Comparison of ENCODE assay signal across 11 cellular contexts in genomic region chr3:8713901-8714759, GRCh38. TPM values are rescaled to one million over a fixed set of nuclear protein-coding genes. Genes with fewer than 3 reads are reported as not detected.
DNase-seq lines count a peak whose midpoint lies in the region; ATAC-seq, FAIRE-seq and TF ChIP-seq lines count a peak whose summit lies in the region.
"Had no signal": no experiment of that assay in that cellular context is flagged by ENCODE, and none has a peak within 500 bp of the region (broad histone marks: within the 10 kb centered on the region; RNA-seq: fewer than 3 reads in every experiment).

No MANE protein-coding gene starts in this region.

- CTCF ChIA-PET in AG04450 (lab: Charles Lee): interaction anchor here (1.1 to 2.0 kb wide), 2 partner anchors 26 to 55 kb away, joined by 5 to 10 read pairs; partner anchors contain the start of gene OXTR
- CTCF ChIA-PET in endothelial cell of umbilical vein (lab: Charles Lee): interaction anchor here (0.7 to 2.4 kb wide), 6 partner anchors 9 to 55 kb away, joined by 3 to 12 read pairs (median 7); partner anchors contain the start of gene OXTR

- TF ChIP-seq CTCF in AG04450 (IDR thresholded peaks at IDR 0.05; ENCODE audit: low read depth, low read length) (peak; percentile 53), endothelial cell of umbilical vein (IDR thresholded peaks at IDR 0.05; ENCODE audit: extremely low read depth in 1 of 2, insufficient read depth in 1 of 2, low read depth in 1 of 2, low read length in 2 of 2) (peak; percentile 8 to 62)

- dilution Hi-C loops in endothelial cell of umbilical vein (cut with MboI; ENCODE audit: extremely low pct_ligation_motif_present, low sequenced_read_pairs): no loop called here

- in situ Hi-C loops in HAP-1 (cut with MboI; ENCODE audit: low sequenced_read_pairs): no loop called here

- intact Hi-C loops in endothelial cell of umbilical vein (cut with micrococcal nuclease): no loop called here

- H3K9me1 ChIP-seq in endothelial cell of umbilical vein (replicated peaks; ENCODE audit: control insufficient read depth, extremely low read depth, insufficient read depth, low read length): no peaks in the 10 kb centered on the region

- H3K36me3 ChIP-seq in endothelial cell of umbilical vein (ENCODE audit: control insufficient read depth in 2 of 2, extremely low read depth in 1 of 2, insufficient read depth in 2 of 2, low read length in 2 of 2) (no peaks in the 10 kb centered on the region), HAP-1 (replicated peaks) (no peaks in the 10 kb centered on the region)

- H3K4me2 ChIP-seq in endothelial cell of umbilical vein (ENCODE audit: insufficient read depth, low read length): no peak overlapping the region

- no peaks in the 10 kb centered on the region for H4K20me1 ChIP-seq in endothelial cell of umbilical vein (replicated peaks; ENCODE audit: control insufficient read depth, extremely low read depth, insufficient read depth, low read length)

- no peaks in the 10 kb centered on the region for H3K4me1 ChIP-seq in endothelial cell of umbilical vein (ENCODE audit: control insufficient read depth, extremely low read depth, insufficient read depth, low read length)
- H3K4me1 ChIP-seq in HAP-1: no peaks in the 10 kb centered on the region

- no peak overlapping the region for H2AFZ ChIP-seq in endothelial cell of umbilical vein (ENCODE audit: low read depth, low read length)

- no peaks in the 10 kb centered on the region for H3K79me2 ChIP-seq in endothelial cell of umbilical vein (ENCODE audit: control insufficient read depth, insufficient read depth, low read length)

- H3K9ac ChIP-seq in endothelial cell of umbilical vein (replicated peaks; ENCODE audit: extremely low read depth, insufficient read depth, low read length): no peak overlapping the region

- no peak overlapping the region for H3K4me3 ChIP-seq in AG04450 (ENCODE audit: low read depth, low read length)
- H3K4me3 ChIP-seq in endothelial cell of umbilical vein (replicated peaks in 1 of 3; ENCODE audit: insufficient read depth in 1 of 3, low read depth in 1 of 3, low read length in 3 of 3): no peak overlapping the region
- no peak overlapping the region for H3K4me3 ChIP-seq in HAP-1
- H3K4me3 ChIP-seq: coronary artery had no signal

- H3K27me3 ChIP-seq in AG04450 (ENCODE audit: control insufficient read depth, insufficient read depth, low read length): no peaks in the 10 kb centered on the region
- no peaks in the 10 kb centered on the region for H3K27me3 ChIP-seq in endothelial cell of umbilical vein (ENCODE audit: control insufficient read depth in 2 of 2, insufficient read depth in 2 of 2, low read length in 2 of 2)
- H3K27me3 ChIP-seq in HAP-1 (ENCODE audit: low read depth): no peaks in the 10 kb centered on the region

- H3K9me3 ChIP-seq in AG04450 (ENCODE audit: control insufficient read depth, insufficient read depth, low read length): no peaks in the 10 kb centered on the region
- H3K9me3 ChIP-seq in endothelial cell of umbilical vein (replicated peaks; ENCODE audit: control insufficient read depth, insufficient read depth, low read length): no peaks in the 10 kb centered on the region
- H3K9me3 ChIP-seq in HAP-1: no peaks in the 10 kb centered on the region

- BruUV-seq in endothelial cell of umbilical vein (replicated peaks; lab: Mats Ljungman, UMichigan): no TSS peak

- ATAC-seq in GM18505 (IDR thresholded peaks at IDR 0.05; ENCODE audit: unreplicated experiment): peak; percentile 68
- ATAC-seq: naive thymus-derived CD8-positive, alpha-beta T cell had no signal

- H3K27ac ChIP-seq in AG04450 (ENCODE audit: low read depth, low read length) (no peak overlapping the region), endothelial cell of umbilical vein (ENCODE audit: insufficient read depth, low read depth, low read length) (no peak overlapping the region)
- H3K27ac ChIP-seq: coronary artery had no signal

- DNase-seq in AG04450 (ENCODE audit: low read depth, low spot score) (no peak), HTR-8/SVneo (ENCODE audit: insufficient read length, low spot score) (peak; percentile 39), endothelial cell of umbilical vein (ENCODE audit: low read depth, low spot score) (no peak), NCI-H128 (lab: John Stamatoyannopoulos, UW; ENCODE audit: unreplicated experiment) (no peak), HAP-1 (ENCODE audit: low spot score in 2 of 2) (no peak)
- no peak for DNase-seq in stimulated activated CD4-positive, alpha-beta T cell treated with anti-CD3 and anti-CD28 coated beads, Interleukin-4, amount 100 ng/mL, for 4 hours
- no peak for DNase-seq in activated T-cell treated with anti-CD3 and anti-CD28 coated beads, Interleukin-2, amount 50 U/mL, for 1 hour
- DNase-seq: naive thymus-derived CD8-positive, alpha-beta T cell had no signal

- TF ChIP-seq POLR2A in GM18505 (IDR thresholded peaks at IDR 0.05; ENCODE audit: borderline replicate concordance, extremely low read depth, insufficient read depth, insufficient read length) (no peak), endothelial cell of umbilical vein (IDR thresholded peaks at IDR 0.05; ENCODE audit: low read depth, low read length) (no peak)

- POLR2A ChIA-PET in AG04450 (lab: Yijun Ruan, JAX) (no interaction called here), endothelial cell of umbilical vein (lab: Charles Lee) (no interaction called here)

- FAIRE-seq in HTR-8/SVneo (lab: Jason Lieb, UNC) (no peak), endothelial cell of umbilical vein (lab: Jason Lieb, UNC) (no peak)

TF ChIP-seq in endothelial cell of umbilical vein, 7 proteins besides CTCF, POLR2A, EP300 and RAD21:
- TF ChIP-seq GATA2 (IDR thresholded peaks at IDR 0.05; ENCODE audit: insufficient read depth, insufficient read length, low read depth, low read length): no peak
- TF ChIP-seq FOS (IDR thresholded peaks at IDR 0.05; ENCODE audit: borderline replicate concordance, insufficient read depth, low read length): no peak
- TF ChIP-seq EZH2 (IDR thresholded peaks at IDR 0.05; ENCODE audit: borderline replicate concordance, low read depth, low read length, severe bottlenecking): no peak
- TF ChIP-seq MYC (IDR thresholded peaks at IDR 0.05; ENCODE audit: low read depth, low read length): no peak
- TF ChIP-seq POLR2AphosphoS5 (IDR thresholded peaks at IDR 0.05; ENCODE audit: insufficient read depth, low read depth, low read length): no peak
- TF ChIP-seq JUN (IDR thresholded peaks at IDR 0.05; ENCODE audit: borderline replicate concordance, insufficient read depth, insufficient read length, low read depth): no peak
- TF ChIP-seq MAX (IDR thresholded peaks at IDR 0.05; ENCODE audit: insufficient read depth, insufficient read length): no peak

RNA-seq across cellular contexts. Expression of gene CAV3, which starts 19.5 kb away (rescaled TPM):
- polyA plus RNA-seq in AG04450 (2011; rRNA removed): not detected in 2 replicates
- polyA minus RNA-seq in AG04450 (2011; rRNA and poly(A)+ RNA removed): 0.56 TPM in 1 of 2 replicates, not detected in the other
- not detected in 2 replicates for total RNA-seq in endothelial cell of umbilical vein
- not detected in 2 replicates for polyA plus RNA-seq in endothelial cell of umbilical vein
- not detected in 2 replicates for polyA plus RNA-seq in endothelial cell of umbilical vein (2011; cell fraction: cytosol; rRNA removed)
- polyA plus RNA-seq in endothelial cell of umbilical vein (2011; cell fraction: nucleus; rRNA removed): not detected in 2 replicates
- not detected in 2 replicates for polyA plus RNA-seq in endothelial cell of umbilical vein (2012)
- not detected in 2 replicates for polyA minus RNA-seq in endothelial cell of umbilical vein
- not detected for polyA minus RNA-seq in endothelial cell of umbilical vein (2011; cell fraction: cytosol; rRNA and poly(A)+ RNA removed)
- not detected in 2 replicates for polyA minus RNA-seq in endothelial cell of umbilical vein (2011; cell fraction: nucleus; rRNA and poly(A)+ RNA removed)
- total RNA-seq: naive thymus-derived CD8-positive, alpha-beta T cell had no signal
- polyA plus RNA-seq: IgD-negative memory B cell; naive thymus-derived CD8-positive, alpha-beta T cell had no signal

RNA-seq across cellular contexts. Expression of gene OXTR, which starts 55.3 kb away (rescaled TPM):
- 57.2 and 58.7 TPM in 2 replicates for polyA plus RNA-seq in AG04450 (2011; rRNA removed)
- polyA minus RNA-seq in AG04450 (2011; rRNA and poly(A)+ RNA removed): 48.8 and 56.0 TPM in 2 replicates
- 0.40 and 0.67 TPM in 2 replicates for total RNA-seq in endothelial cell of umbilical vein
- polyA plus RNA-seq in endothelial cell of umbilical vein: 0.08 and 0.12 TPM in 2 replicates
- polyA plus RNA-seq in endothelial cell of umbilical vein (2011; cell fraction: cytosol; rRNA removed): 0.06 and 0.10 TPM in 2 replicates
- polyA plus RNA-seq in endothelial cell of umbilical vein (2011; cell fraction: nucleus; rRNA removed): 0.71 and 0.86 TPM in 2 replicates
- polyA plus RNA-seq in endothelial cell of umbilical vein (2012): 0.15 TPM in 1 of 2 replicates, not detected in the other
- polyA minus RNA-seq in endothelial cell of umbilical vein: 0.11 and 0.19 TPM in 2 replicates
- 2.4 TPM for polyA minus RNA-seq in endothelial cell of umbilical vein (2011; cell fraction: cytosol; rRNA and poly(A)+ RNA removed)
- 0.43 and 0.82 TPM in 2 replicates for polyA minus RNA-seq in endothelial cell of umbilical vein (2011; cell fraction: nucleus; rRNA and poly(A)+ RNA removed)
- polyA plus RNA-seq: naive thymus-derived CD8-positive, alpha-beta T cell had no signal

Comparison
In these comparisons a context has a peak if more than half of its experiments do, and no peak if none do; other contexts are left out.
1. RNA of gene OXTR, which starts 55.3 kb away (polyA plus RNA-seq): 57.2 to 58.7 TPM in AG04450; 0.06 to 0.86 TPM in endothelial cell of umbilical vein; every median in the first group is over 10 times any median in the second.